8 cellular contexts compared by ENCODE assay signal in the genomic region with DNA sequence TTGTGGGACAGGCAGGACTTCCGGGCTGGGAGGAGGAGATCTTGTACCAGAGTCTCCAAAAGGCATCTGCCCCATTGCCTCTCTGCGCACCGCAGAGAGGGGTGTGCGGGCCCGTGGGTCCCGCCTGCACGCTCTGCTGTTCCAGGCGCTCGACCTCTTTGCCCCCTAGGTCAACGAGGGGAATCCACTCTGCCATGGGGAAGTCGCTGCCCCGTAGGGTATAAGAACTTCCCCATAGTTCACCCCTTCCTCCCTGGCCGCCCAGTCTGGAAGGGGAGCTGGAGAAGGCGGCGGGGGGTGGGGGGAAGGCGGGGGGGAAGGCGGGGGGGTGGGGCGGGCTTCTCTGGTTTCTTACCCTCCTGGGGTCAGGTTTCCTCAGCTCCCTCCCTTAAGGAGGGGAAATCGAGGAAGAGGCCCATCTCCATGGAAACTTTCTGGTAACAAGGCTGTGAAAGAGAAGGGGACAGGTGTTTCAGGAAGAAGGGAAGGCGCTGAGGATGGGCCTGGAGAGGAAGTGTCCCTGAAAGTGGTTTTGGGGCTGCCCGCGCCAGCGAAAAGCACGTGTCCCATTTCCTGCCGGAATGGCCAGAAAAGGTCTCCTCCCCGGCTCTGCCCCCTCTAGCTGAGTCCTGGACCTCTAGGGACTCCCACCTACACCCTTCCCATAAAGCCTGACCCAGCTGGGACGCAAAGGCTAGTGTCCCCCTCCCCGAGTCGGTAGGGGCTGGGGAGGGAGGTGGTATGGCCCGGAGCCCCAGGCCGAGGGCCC. TPM values are rescaled to one million over a fixed set of nuclear protein-coding genes. Genes with fewer than 3 reads are reported as not detected.
DNase-seq lines count a peak whose midpoint lies in the region; ATAC-seq, FAIRE-seq and TF ChIP-seq lines count a peak whose summit lies in the region.

No MANE protein-coding gene starts in this region.

- 31 to 43% (median 32%) methylated on average over 19 to 31 of the region's 31 CpGs for WGBS in heart left ventricle, 4 donors
- WGBS in pancreas, 2 donors: 44 to 52% methylated on average over 24 to 31 of the region's 31 CpGs

- H3K9me3 ChIP-seq in heart left ventricle: no peaks in the 10 kb centered on the region
- H3K9me3 ChIP-seq in pancreas: no peaks in the 10 kb centered on the region

- FAIRE-seq in pancreas (lab: Jason Lieb, UNC): no peak

- peak overlapping the region; percentile 31 to 64 (median 50) for H3K4me3 ChIP-seq in heart left ventricle
- peak overlapping the region; percentile 45 to 47 for H3K4me3 ChIP-seq in cardiac fibroblast (replicated peaks in 1 of 2; ENCODE audit: low read depth in 2 of 2, low read length in 2 of 2)
- H3K4me3 ChIP-seq in pancreas: peak overlapping the region; percentile 20 to 61 (median 46)

- intact Hi-C loops in heart left ventricle (cut with DNase I): loop anchor here in 1 of 10 donors (10.0 kb wide), 1 partner anchor 95 kb away; no protein-coding TSS in a partner anchor
- intact Hi-C loops in Right ventricle myocardium superior (cut with DNase I): no loop called here
- intact Hi-C loops in pancreas (cut with DNase I): no loop called here

- H3K9me3 Mint-ChIP-seq in endothelial cell (ENCODE audit: unreplicated experiment): no peaks in the 10 kb centered on the region

- H3K36me3 ChIP-seq in heart left ventricle (no peaks in the 10 kb centered on the region), pancreas (no peaks in the 10 kb centered on the region)

- peaks cover 14% of the 10 kb centered on the region for H3K27me3 Mint-ChIP-seq in endothelial cell (ENCODE audit: unreplicated experiment)

- H3K27ac ChIP-seq in heart left ventricle: peak overlapping the region in 1 of 12 donors; percentile 24
- no peak overlapping the region for H3K27ac ChIP-seq in pancreas

- TF ChIP-seq CTCF in heart left ventricle (IDR thresholded peaks at IDR 0.05) (no peak), cardiac fibroblast (IDR thresholded peaks at IDR 0.05; ENCODE audit: low read depth, low read length) (no peak), pancreas (IDR thresholded peaks at IDR 0.05) (no peak), endothelial cell (IDR thresholded peaks at IDR 0.05; ENCODE audit: unreplicated experiment) (no peak)

- peaks cover 2% of the 10 kb centered on the region for H3K4me1 Mint-ChIP-seq in endothelial cell (ENCODE audit: unreplicated experiment)

- TF ChIP-seq POLR2A in heart left ventricle (IDR thresholded peaks at IDR 0.05): no peak

- H3K27ac Mint-ChIP-seq in endothelial cell (ENCODE audit: unreplicated experiment): no peak overlapping the region

- H3K36me3 Mint-ChIP-seq in endothelial cell (ENCODE audit: low read depth, unreplicated experiment): no peaks in the 10 kb centered on the region

- ATAC-seq in heart left ventricle (peak in 2 of 4 donors; percentile 6 to 19), Right ventricle myocardium superior (ENCODE audit: poor library complexity) (no peak), HG03095 (IDR thresholded peaks at IDR 0.05; ENCODE audit: unreplicated experiment) (peak; percentile 45), pancreas (peak in 2 of 4 donors; percentile 31 to 45)

- H3K4me1 ChIP-seq in heart left ventricle: peaks cover 0 to 22% (median 8%) of the 10 kb centered on the region in 12 donors
- H3K4me1 ChIP-seq in pancreas: peaks cover 0 to 4% (median 0%) of the 10 kb centered on the region in 3 donors

- DNase-seq in heart left ventricle (no peak), Right ventricle myocardium superior (no peak), cardiac fibroblast (ENCODE audit: low read depth in 2 of 2) (no peak), pancreas (no peak), SHP77 treated with DMSO at 0.1 percent for 48 hours (lab: John Stamatoyannopoulos, UW) (no peak), endothelial cell (ENCODE audit: low spot score) (no peak), NCI-H510A (lab: John Stamatoyannopoulos, UW) (no peak)

- H3K27me3 ChIP-seq in heart left ventricle (peaks cover 0 to 7% (median 0%) of the 10 kb centered on the region in 9 donors), pancreas (no peaks in the 10 kb centered on the region)

- H3K4me3 Mint-ChIP-seq in endothelial cell (ENCODE audit: unreplicated experiment): no peak overlapping the region

RNA-seq across cellular contexts. Expression of gene NR1I2, which starts 27.5 kb away (rescaled TPM):
- total RNA-seq in heart left ventricle (under 1 TPM in 6 of 9 donors, not detected in 3; 0.07 to 0.29 (median 0.16) TPM), Right ventricle myocardium superior (0.11 TPM), pancreas (under 1 TPM; 0.12 to 0.31 (median 0.19) TPM), endothelial cell (ENCODE audit: unreplicated experiment) (0.23 TPM)
- polyA plus RNA-seq in heart left ventricle (under 1 TPM in 1 of 2 donors, not detected in 1; 0.11 TPM), pancreas (under 1 TPM; 0.26 to 0.30 TPM)
